In the genomic region with DNA sequence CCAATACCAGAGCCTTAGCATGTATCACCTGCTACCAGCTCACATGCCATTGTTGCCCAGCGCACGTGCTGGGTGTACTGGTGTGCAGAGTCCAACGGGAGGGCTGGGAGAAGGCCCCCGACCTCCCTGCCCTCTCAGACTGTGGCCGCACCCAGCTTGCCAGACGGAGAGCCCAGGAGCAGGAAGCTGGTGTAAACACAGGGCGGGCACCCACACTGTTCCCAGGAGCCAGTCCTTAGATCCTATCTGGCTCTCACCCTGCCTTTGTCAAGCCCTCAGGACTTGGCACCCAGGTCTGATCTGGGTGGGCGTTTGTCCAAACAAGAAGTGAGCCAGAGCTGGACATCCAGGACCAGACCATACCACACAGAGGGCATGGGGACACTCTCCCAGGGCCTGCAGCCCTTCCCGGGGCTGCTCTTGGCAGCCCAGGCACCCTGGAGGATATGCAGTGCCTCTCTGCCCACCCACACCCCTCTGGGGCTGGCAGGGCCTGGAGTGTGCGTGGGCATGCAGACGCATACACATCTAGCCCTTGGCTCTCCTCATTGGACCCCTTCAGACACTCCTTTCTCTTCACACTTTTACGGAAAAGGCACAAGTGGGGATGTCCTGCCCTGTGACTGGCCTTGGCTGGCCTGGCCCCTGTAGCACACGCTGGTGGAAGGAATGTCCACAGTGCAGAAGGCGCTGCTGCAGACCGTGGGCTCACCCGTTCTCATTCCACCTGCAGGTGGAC, we compare ENCODE assay signal across 2 cellular contexts.
TF ChIP-seq lines count a peak whose summit lies in the region.

No MANE protein-coding gene starts in this region.

TF ChIP-seq in IMR-90, 13 proteins besides CTCF, POLR2A, EP300 and RAD21:
- TF ChIP-seq CEBPB (IDR thresholded peaks at IDR 0.05; ENCODE audit: low read depth, low read length) = no peak

TF ChIP-seq in H1, 55 proteins besides CTCF, POLR2A, EP300 and RAD21:
- TF ChIP-seq SIRT6 (IDR thresholded peaks at IDR 0.05; ENCODE audit: low read length) (no peak), ASH2L (IDR thresholded peaks at IDR 0.05; ENCODE audit: low read length) (no peak), KDM1A (IDR thresholded peaks at IDR 0.05; ENCODE audit: borderline replicate concordance, low read length) (no peak), CEBPB (IDR thresholded peaks at IDR 0.05; ENCODE audit: low read depth, low read length) (no peak), POLR2AphosphoS5 (IDR thresholded peaks at IDR 0.05; ENCODE audit: low read depth, low read length) (no peak), NRF1 (IDR thresholded peaks at IDR 0.05; ENCODE audit: low read depth, low read length) (no peak), HDAC2 (IDR thresholded peaks at IDR 0.05; ENCODE audit: borderline replicate concordance in 1 of 2, low read depth in 2 of 2, low read length in 2 of 2) (no peak), KDM4A (IDR thresholded peaks at IDR 0.05; ENCODE audit: low read depth, low read length, severe bottlenecking) (no peak)
